ENCODE assay signal across 13 cellular contexts in genomic region chr13:114079601-114080536, GRCh38. TPM values are rescaled to one million over a fixed set of nuclear protein-coding genes. Genes with fewer than 3 reads are reported as not detected.
A peak's percentile ranks its signal among the peaks of the same experiment; 100 is the strongest.
DNase-seq lines count a peak whose midpoint lies in the region; ATAC-seq and TF ChIP-seq lines count a peak whose summit lies in the region.
"Had no signal": no experiment of that assay in that cellular context is flagged by ENCODE, and none has a peak within 500 bp of the region (broad histone marks: within the 10 kb centered on the region; RNA-seq: fewer than 3 reads in every experiment).

No MANE protein-coding gene starts in this region.

- no peak overlapping the region for H3K9ac ChIP-seq in HCT116 (ENCODE audit: low read length)

- no peak for TF ChIP-seq CTCF in HCT116 (IDR thresholded peaks at IDR 0.05 in 2 of 3, conservative IDR thresholded peaks at IDR 0.05 in 1 of 3; ENCODE audit: borderline replicate concordance in 1 of 3, insufficient read depth in 1 of 3, low read depth in 2 of 3, low read length in 2 of 3)
- TF ChIP-seq CTCF in adrenal gland (IDR thresholded peaks at IDR 0.05), result no peak
- TF ChIP-seq CTCF in spleen (IDR thresholded peaks at IDR 0.05 in 8 of 11, conservative IDR thresholded peaks at IDR 0.05 in 3 of 11), result no peak

- H3K27ac ChIP-seq in HCT116 (ENCODE audit: low read depth, low read length) (no peak overlapping the region), adrenal gland (no peak overlapping the region), spleen (peak overlapping the region in 2 of 8 donors; percentile 48 to 53)

- no TSS peak for BruUV-seq in HCT116 (replicated peaks; lab: Mats Ljungman, UMichigan)

- CTCF ChIA-PET in HCT116 (lab: Charles Lee), result no interaction called here

- H3K4me2 ChIP-seq in HCT116 (ENCODE audit: low read length), result peak overlapping the region; percentile 39; the same call in 1 of the 2 replicates

- H3K27me3 ChIP-seq in HCT116 (ENCODE audit: insufficient read depth, low read length) (no peaks in the 10 kb centered on the region), adrenal gland (no peaks in the 10 kb centered on the region), spleen (replicated peaks in 1 of 7) (no peaks in the 10 kb centered on the region)

- peaks cover 29% of the 10 kb centered on the region for H3K79me2 ChIP-seq in HCT116 (ENCODE audit: insufficient read depth, low read length)

- ATAC-seq in HCT116 (no peak), left colon (no peak), GM19452 (IDR thresholded peaks at IDR 0.05; ENCODE audit: unreplicated experiment) (no peak)

- no peaks in the 10 kb centered on the region for H3K9me2 ChIP-seq in HCT116 (ENCODE audit: insufficient read depth)

- POLR2A ChIA-PET in HCT116 (lab: Charles Lee), result no interaction called here

- RAD21 ChIA-PET in HCT116 (lab: Charles Lee; ENCODE audit: low non-redundant PET in 1 of 2, low total read pairs in 2 of 2, uncharacterized antibody in 2 of 2, unreplicated experiment in 2 of 2), result no interaction called here

- 84 to 87% (median 87%) methylated on average over 12 to 37 of the region's 37 CpGs for WGBS in adrenal gland, 4 donors
- 87 to 93% (median 91%) methylated on average over 19 to 37 of the region's 37 CpGs for WGBS in spleen, 5 donors

- H3K4me3 ChIP-seq in HCT116 (replicated peaks in 1 of 2; ENCODE audit: low read depth in 1 of 2, low read length in 2 of 2) (no peak overlapping the region), adrenal gland (no peak overlapping the region), spleen (no peak overlapping the region)

- TF ChIP-seq RAD21 in HCT116 (IDR thresholded peaks at IDR 0.05; ENCODE audit: low read depth), result no peak

- H3K4me1 ChIP-seq in HCT116 (ENCODE audit: control insufficient read depth in 1 of 2, insufficient read depth in 2 of 2, low read length in 2 of 2), result peaks cover 13 to 18% of the 10 kb centered on the region in 2 experiments; a peak in 3 of 4 replicates
- H3K4me1 ChIP-seq in adrenal gland (replicated peaks in 1 of 2), result peaks cover 0 to 4% of the 10 kb centered on the region in 2 donors
- peaks cover 0 to 45% (median 17%) of the 10 kb centered on the region in 6 donors for H3K4me1 ChIP-seq in spleen

- TF ChIP-seq POLR2A in HCT116 (IDR thresholded peaks at IDR 0.05; ENCODE audit: borderline replicate concordance, extremely low read depth, insufficient read depth, insufficient read length) (no peak), adrenal gland (IDR thresholded peaks at IDR 0.05) (no peak), spleen (IDR thresholded peaks at IDR 0.05) (no peak)

- no peak for DNase-seq in HCT116 (ENCODE audit: low read depth, low spot score)
- DNase-seq in adrenal gland, result peak in 4 of 7 donors; percentile 1 to 46 (median 8)
- peak; percentile 4 to 22 for DNase-seq in left colon
- DNase-seq in spleen, result peak; percentile 75
- DNase-seq in NCI-H69 (lab: John Stamatoyannopoulos, UW), result no peak
- DNase-seq in NCI-H2196 (lab: John Stamatoyannopoulos, UW; ENCODE audit: unreplicated experiment), result no peak
- DNase-seq: activated CD8-positive, alpha-beta memory T cell treated with anti-CD3 and anti-CD28 coated beads, Interleukin-2, amount 50 U/mL, for 4 hours; effector CD4-positive, alpha-beta T cell; foreskin fibroblast; Karpas-422; NCI-H1417 treated with DMSO at 0.1 percent for 48 hours; NCI-H226 had no signal

- H3K9me3 ChIP-seq in HCT116 (ENCODE audit: control insufficient read depth in 1 of 2, insufficient read depth in 1 of 2, low read depth in 1 of 2, low read length in 2 of 2), result no peaks in the 10 kb centered on the region
- H3K9me3 ChIP-seq in adrenal gland (replicated peaks in 1 of 3), result no peaks in the 10 kb centered on the region
- no peaks in the 10 kb centered on the region for H3K9me3 ChIP-seq in spleen

- H3K36me3 ChIP-seq in HCT116 (ENCODE audit: control insufficient read depth in 1 of 2, insufficient read depth in 2 of 2, low read length in 2 of 2) (no peaks in the 10 kb centered on the region), adrenal gland (replicated peaks in 1 of 2) (no peaks in the 10 kb centered on the region), spleen (peaks cover 0 to 52% (median 4%) of the 10 kb centered on the region in 6 donors)

- intact Hi-C loops in HCT116 (cut with micrococcal nuclease) (no loop called here), adrenal gland (cut with DNase I) (no loop called here), left colon (cut with DNase I, micrococcal nuclease) (no loop called here), spleen (cut with DNase I; ENCODE audit: low total_unique reads) (no loop called here)

- no peaks in the 10 kb centered on the region for H4K20me1 ChIP-seq in HCT116 (ENCODE audit: insufficient read depth)

- H2AFZ ChIP-seq in HCT116 (ENCODE audit: low read depth, low read length, poor library complexity, severe bottlenecking), result no peak overlapping the region

TF ChIP-seq in HCT116, 20 proteins besides CTCF, POLR2A, EP300 and RAD21:
- TF ChIP-seq ELF1 (IDR thresholded peaks at IDR 0.05; ENCODE audit: borderline replicate concordance, low read depth) (no peak), SIN3A (IDR thresholded peaks at IDR 0.05; ENCODE audit: low read depth) (no peak), ATF3 (IDR thresholded peaks at IDR 0.05) (no peak), CBX3 (IDR thresholded peaks at IDR 0.05; ENCODE audit: low read depth) (no peak), MAX (IDR thresholded peaks at IDR 0.05) (no peak), CEBPB (IDR thresholded peaks at IDR 0.05; ENCODE audit: low read depth) (no peak), SP1 (IDR thresholded peaks at IDR 0.05; ENCODE audit: low read depth) (no peak), ZFX (IDR thresholded peaks at IDR 0.05) (no peak), EZH2 (IDR thresholded peaks at IDR 0.05) (no peak), FOSL1 (IDR thresholded peaks at IDR 0.05; ENCODE audit: low read depth) (no peak), EGR1 (IDR thresholded peaks at IDR 0.05; ENCODE audit: low read depth) (no peak), YY1 (IDR thresholded peaks at IDR 0.05; ENCODE audit: extremely low read depth, insufficient replicate concordance, low read depth, low read length) (no peak), EZH2phosphoT487 (IDR thresholded peaks at IDR 0.05; ENCODE audit: borderline replicate concordance) (no peak)
- TF ChIP-seq, protein P1, sequence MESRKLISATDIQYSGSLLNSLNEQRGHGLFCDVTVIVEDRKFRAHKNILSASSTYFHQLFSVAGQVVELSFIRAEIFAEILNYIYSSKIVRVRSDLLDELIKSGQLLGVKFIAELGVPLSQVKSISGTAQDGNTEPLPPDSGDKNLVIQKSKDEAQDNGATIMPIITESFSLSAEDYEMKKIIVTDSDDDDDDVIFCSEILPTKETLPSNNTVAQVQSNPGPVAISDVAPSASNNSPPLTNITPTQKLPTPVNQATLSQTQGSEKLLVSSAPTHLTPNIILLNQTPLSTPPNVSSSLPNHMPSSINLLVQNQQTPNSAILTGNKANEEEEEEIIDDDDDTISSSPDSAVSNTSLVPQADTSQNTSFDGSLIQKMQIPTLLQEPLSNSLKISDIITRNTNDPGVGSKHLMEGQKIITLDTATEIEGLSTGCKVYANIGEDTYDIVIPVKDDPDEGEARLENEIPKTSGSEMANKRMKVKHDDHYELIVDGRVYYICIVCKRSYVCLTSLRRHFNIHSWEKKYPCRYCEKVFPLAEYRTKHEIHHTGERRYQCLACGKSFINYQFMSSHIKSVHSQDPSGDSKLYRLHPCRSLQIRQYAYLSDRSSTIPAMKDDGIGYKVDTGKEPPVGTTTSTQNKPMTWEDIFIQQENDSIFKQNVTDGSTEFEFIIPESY (IDR thresholded peaks at IDR 0.05; ENCODE audit: extremely low read depth, insufficient replicate concordance, low read length), result no peak

RNA-seq across cellular contexts. Expression of gene RASA3, which starts 52.6 kb away (rescaled TPM):
- total RNA-seq in HCT116 (2021; ENCODE audit: unreplicated experiment) (18.6 TPM), adrenal gland (10 to 100 TPM in 2 of 8 donors, 1 to 10 TPM in 6; 5.0 to 11.7 (median 8.0) TPM), left colon (1 to 10 TPM; 6.5 to 9.0 TPM), spleen (10 to 100 TPM; 35.9 to 52.8 (median 52.0) TPM)
- 14.8 and 15.2 TPM in 2 replicates for polyA plus RNA-seq in HCT116 (2012)
- polyA plus RNA-seq in adrenal gland (1 to 10 TPM; 2.9 to 8.2 (median 5.4) TPM), spleen (10 to 100 TPM; 11.7 to 17.2 (median 12.1) TPM)

Comparison
In these comparisons a context has a peak if more than half of its experiments do, and no peak if none do; other contexts are left out.
1. DNase-seq: peak in adrenal gland (4 of 7), left colon (2 of 2) and spleen (single experiment); none in HCT116 (single experiment), NCI-H69 (single experiment) and NCI-H2196 (single experiment).